Comparison of ENCODE assay signal across 17 cellular contexts in the genomic region with DNA sequence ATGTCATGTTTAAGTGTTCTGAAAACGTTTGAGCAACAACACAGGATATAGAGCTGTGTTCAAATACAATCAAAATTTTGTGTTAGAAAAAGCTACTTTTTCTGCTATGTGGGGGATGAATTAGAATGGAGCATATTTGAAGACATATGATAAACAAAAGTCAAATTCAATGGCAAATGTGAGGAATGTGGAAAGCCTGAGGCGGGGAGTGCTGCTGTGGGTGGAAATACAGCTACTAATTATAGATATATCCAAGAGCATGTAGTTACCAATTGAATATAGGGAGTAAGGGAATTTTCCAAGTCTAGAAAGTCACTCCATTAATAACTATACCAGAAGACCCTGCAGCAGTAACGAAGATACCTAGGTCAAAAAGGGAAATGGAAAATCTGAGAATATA.
"Had no signal": no experiment of that assay in that cellular context is flagged by ENCODE, and none has a peak within 500 bp of the region (broad histone marks: within the 10 kb centered on the region; RNA-seq: fewer than 3 reads in every experiment).

No MANE protein-coding gene starts in this region.

- H3K4me3 ChIP-seq: colonic mucosa, esophagus muscularis mucosa, gastrocnemius medialis, heart right ventricle, left lung, lower lobe of right lung had no signal

- DNase-seq: colonic mucosa; cortex of kidney; effector CD8-positive, alpha-beta T cell; effector memory CD8-positive, alpha-beta T cell; endodermal cell; foreskin keratinocyte; gastrocnemius medialis; glutamatergic neuron; heart right ventricle; hippocampal formation; left cardiac atrium; left lung; left ventricle myocardium superior; lower lobe of right lung; mesenchymal stem cell; midbrain had no signal

- H3K4me1 ChIP-seq: colonic mucosa, esophagus muscularis mucosa, foreskin keratinocyte, gastrocnemius medialis, heart right ventricle, left lung, lower lobe of right lung had no signal

- H3K27me3 ChIP-seq: colonic mucosa, esophagus muscularis mucosa, foreskin keratinocyte, gastrocnemius medialis, heart right ventricle, left lung had no signal

- H3K27ac ChIP-seq: colonic mucosa, esophagus muscularis mucosa, foreskin keratinocyte, gastrocnemius medialis, heart right ventricle, left lung, lower lobe of right lung had no signal

- H3K9me3 ChIP-seq: colonic mucosa, esophagus muscularis mucosa, gastrocnemius medialis, lower lobe of right lung had no signal

- H3K36me3 ChIP-seq: colonic mucosa, esophagus muscularis mucosa, gastrocnemius medialis, heart right ventricle, left lung, lower lobe of right lung had no signal
